In the genomic region with DNA sequence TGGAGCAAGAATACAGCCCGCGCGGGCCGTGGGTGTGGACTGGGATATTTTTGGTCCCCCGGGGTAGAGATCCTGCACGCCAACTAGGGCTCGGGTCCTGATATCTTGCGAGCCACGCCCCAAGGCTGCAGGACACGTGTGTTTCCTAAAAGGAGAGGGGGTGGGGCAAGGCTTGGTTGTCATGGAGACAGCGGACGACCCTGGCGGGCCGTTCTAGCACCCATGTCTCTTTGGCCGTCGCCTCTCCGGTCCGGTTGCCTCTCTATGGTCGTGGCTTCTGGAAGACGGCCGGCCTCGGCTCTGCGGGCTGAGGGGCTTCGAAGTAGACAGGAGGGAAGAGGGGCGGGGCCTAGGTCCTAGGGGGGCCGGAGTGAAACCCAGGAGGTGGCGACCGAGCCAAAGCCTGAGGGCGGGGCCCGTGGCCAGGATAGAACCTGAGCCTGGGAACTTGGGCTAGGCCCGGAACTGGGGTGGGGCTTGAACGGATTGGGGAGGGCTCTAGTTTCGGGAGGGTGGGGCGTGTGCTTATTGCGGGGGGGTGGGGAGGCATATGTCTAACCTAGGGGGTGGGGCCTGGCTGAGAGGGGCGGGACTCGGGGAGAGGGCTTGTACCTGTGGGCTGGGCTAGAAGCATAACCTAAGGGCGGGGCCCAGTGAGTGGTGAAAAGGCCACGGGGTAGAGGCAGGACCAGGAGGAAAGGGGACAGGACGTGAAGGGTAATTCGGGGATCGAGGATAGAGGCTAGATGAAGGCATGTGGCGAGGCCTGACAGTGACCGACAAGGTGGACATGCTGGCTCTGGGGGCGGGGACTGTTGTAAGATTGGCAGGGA, we compare ENCODE assay signal across 8 cellular contexts. TPM values are rescaled to one million over a fixed set of nuclear protein-coding genes. Genes with fewer than 3 reads are reported as not detected.
A peak's percentile ranks its signal among the peaks of the same experiment; 100 is the strongest.
DNase-seq lines count a peak whose midpoint lies in the region; ATAC-seq, FAIRE-seq and TF ChIP-seq lines count a peak whose summit lies in the region.

No MANE protein-coding gene starts in this region.

- peak overlapping the region; percentile 91 for H3K27ac Mint-ChIP-seq in activated CD4-positive, alpha-beta T cell treated with anti-CD3 and anti-CD28 coated beads, Interleukin-2, amount 10 ng/mL, durations not matched to agents 7 days and 5 days

- no peaks in the 10 kb centered on the region for H3K36me3 Mint-ChIP-seq in activated CD4-positive, alpha-beta T cell treated with anti-CD3 and anti-CD28 coated beads, Interleukin-2, amount 10 ng/mL, durations not matched to agents 7 days and 5 days (ENCODE audit: low read depth)

- H3K36me3 ChIP-seq in HepG2 (replicated peaks in 1 of 2; ENCODE audit: control insufficient read depth in 1 of 2, insufficient read depth in 2 of 2, low read length in 2 of 2): peaks cover 0 to 2% of the 10 kb centered on the region in 2 experiments; a peak in 1 of 5 replicates

- peak overlapping the region; percentile 84 to 97 for H3K27ac ChIP-seq in coronary artery
- H3K27ac ChIP-seq in HepG2 (ENCODE audit: extremely low read length, insufficient read depth, low read length): peak overlapping the region; percentile 69

- peaks cover 0 to 10% of the 10 kb centered on the region in 2 experiments; a peak in 2 of 5 replicates for H3K27me3 ChIP-seq in HepG2 (ENCODE audit: control insufficient read depth in 1 of 2, insufficient read depth in 2 of 2, low read length in 2 of 2)

- FAIRE-seq in HepG2 (lab: Jason Lieb, UNC): no peak

- H3K4me3 ChIP-seq in coronary artery (peak overlapping the region; percentile 84), HepG2 (replicated peaks in 1 of 3; ENCODE audit: insufficient read depth in 1 of 3, low read depth in 2 of 3, low read length in 3 of 3) (peak overlapping the region; percentile 71 to 85 (median 71))

- BruUV-seq in HepG2 (replicated peaks; lab: Mats Ljungman, UMichigan): no TSS peak

- 0% methylated on average over 21 of the region's 45 CpGs for WGBS in HepG2 (ENCODE audit: low lambda C conversion rate)

- DNase-seq in AG08396 (ENCODE audit: low spot score): peak; percentile 89
- DNase-seq in NCI-H524 (lab: John Stamatoyannopoulos, UW): peak; percentile 98 to 99
- peak; percentile 94 for DNase-seq in activated CD4-positive, alpha-beta T cell treated with anti-CD3 and anti-CD28 coated beads, Interleukin-2, amount 10 ng/mL, durations not matched to agents 7 days and 5 days
- peak; percentile 100 for DNase-seq in coronary artery (ENCODE audit: low spot score)
- peak; percentile 87 for DNase-seq in HepG2 (ENCODE audit: low spot score)
- peak; percentile 92 for DNase-seq in stimulated activated CD4-positive, alpha-beta T cell treated with anti-CD3 and anti-CD28 coated beads, Interleukin-2, amount 100 ng/mL, for 4 hours (ENCODE audit: low read depth)

- TF ChIP-seq CTCF in coronary artery (IDR thresholded peaks at IDR 0.05) (no peak), HepG2 (CRISPR knock-in tag; IDR thresholded peaks at IDR 0.05) (peak; percentile 7; the same call in 1 of the 2 replicates)

- peaks cover 8% of the 10 kb centered on the region for H3K27me3 Mint-ChIP-seq in activated CD4-positive, alpha-beta T cell treated with anti-CD3 and anti-CD28 coated beads, Interleukin-2, amount 10 ng/mL, durations not matched to agents 7 days and 5 days

- CTCF ChIA-PET in activated CD4-positive, alpha-beta T cell treated with anti-CD3 and anti-CD28 coated beads, Interleukin-2, amount 10 ng/mL, durations not matched to agents 7 days and 5 days (lab: Charles Lee): interaction anchor here (1.2 kb wide), 1 partner anchor 15 kb away, joined by 3 read pairs; no protein-coding TSS in a partner anchor
- CTCF ChIA-PET in HepG2 (lab: Yijun Ruan, JAX; ENCODE audit: low intra/inter-chr PET ratio, low total read pairs): no interaction called here

- intact Hi-C loops in HepG2 (cut with micrococcal nuclease; ENCODE audit: unreplicated experiment): loop anchor here (10.0 kb wide), 1 partner anchor 125 kb away; no protein-coding TSS in a partner anchor

- H3K4me1 ChIP-seq in HepG2 (ENCODE audit: insufficient read depth, low read length): peaks cover 58% of the 10 kb centered on the region

- peak; percentile 56 for ATAC-seq in GM18907 (IDR thresholded peaks at IDR 0.05; ENCODE audit: unreplicated experiment)
- peak; percentile 69 for ATAC-seq in HG03159 (IDR thresholded peaks at IDR 0.05; ENCODE audit: unreplicated experiment)
- peak; percentile 75 for ATAC-seq in HepG2

- H3K4me1 Mint-ChIP-seq in activated CD4-positive, alpha-beta T cell treated with anti-CD3 and anti-CD28 coated beads, Interleukin-2, amount 10 ng/mL, durations not matched to agents 7 days and 5 days: peaks cover 32% of the 10 kb centered on the region

- TF ChIP-seq POLR2A in HepG2 (IDR thresholded peaks at IDR 0.05; ENCODE audit: insufficient read depth in 1 of 2, low read depth in 2 of 2, low read length in 2 of 2): peak in 1 of 2 experiments; percentile 42; a peak in 1 of 4 replicates

- no peaks in the 10 kb centered on the region for H3K9me3 Mint-ChIP-seq in activated CD4-positive, alpha-beta T cell treated with anti-CD3 and anti-CD28 coated beads, Interleukin-2, amount 10 ng/mL, durations not matched to agents 7 days and 5 days

- POLR2A ChIA-PET in activated CD4-positive, alpha-beta T cell treated with anti-CD3 and anti-CD28 coated beads, Interleukin-2, amount 10 ng/mL, durations not matched to agents 7 days and 5 days (lab: Charles Lee): interaction anchor here (0.6 kb wide), 1 partner anchor 447 kb away, joined by 4 read pairs; no protein-coding TSS in a partner anchor
- POLR2A ChIA-PET in HepG2 (lab: Yijun Ruan, JAX): interaction anchor here (0.9 to 2.0 kb wide), 4 partner anchors 29 to 64 kb away, joined by 3 to 5 read pairs (median 4); partner anchors contain the start of genes BST2 and PGLS

- in situ Hi-C loops in HepG2 (cut with HindIII; ENCODE audit: extremely low pct_ligation_motif_present, low pct_unique_long_range_greater_than_20kb): no loop called here

- H3K9me3 ChIP-seq in HepG2 (ENCODE audit: low read length): no peaks in the 10 kb centered on the region

- peaks cover 8% of the 10 kb centered on the region for H3K79me2 ChIP-seq in HepG2 (ENCODE audit: insufficient read depth, low read length)

- no peaks in the 10 kb centered on the region for H4K20me1 ChIP-seq in HepG2 (ENCODE audit: insufficient read depth, low read length)

- H2AFZ ChIP-seq in HepG2 (ENCODE audit: low read length): peak overlapping the region; percentile 87

- TF ChIP-seq EP300 in HepG2 (IDR thresholded peaks at IDR 0.05; ENCODE audit: low read depth in 2 of 2, low read length in 2 of 2): no peak
- TF ChIP-seq EP300 in HepG2 (CRISPR knock-in tag; IDR thresholded peaks at IDR 0.05; ENCODE audit: borderline replicate concordance): no peak

- peak overlapping the region; percentile 87 for H3K4me3 Mint-ChIP-seq in activated CD4-positive, alpha-beta T cell treated with anti-CD3 and anti-CD28 coated beads, Interleukin-2, amount 10 ng/mL, durations not matched to agents 7 days and 5 days

- H3K4me2 ChIP-seq in HepG2 (ENCODE audit: low read depth, low read length): peak overlapping the region; percentile 98

- TF ChIP-seq RAD21 in HepG2 (CRISPR knock-in tag; IDR thresholded peaks at IDR 0.05): no peak

- peak overlapping the region; percentile 66 for H3K9ac ChIP-seq in HepG2 (ENCODE audit: insufficient read depth, low read depth, low read length)

RNA-seq across cellular contexts. Expression of gene SLC27A1, which starts 0.7 kb away (rescaled TPM):
- total RNA-seq in activated CD4-positive, alpha-beta T cell treated with anti-CD3 and anti-CD28 coated beads, Interleukin-2, amount 10 ng/mL, durations not matched to agents 7 days and 5 days: 1 to 10 TPM; 2.1 to 2.8 TPM
- total RNA-seq in HepG2 (2016; rRNA removed; fragmentation: Illumina TruSeq; extraction: Trizol): 1.7 and 4.1 TPM in 2 replicates
- 0.71 and 0.79 TPM in 2 replicates for total RNA-seq in HepG2 (2016; cell fraction: cytosol; rRNA removed; fragmentation: Illumina TruSeq; extraction: Trizol; ENCODE audit: low read depth)
- 1.7 and 4.7 TPM in 2 replicates for total RNA-seq in HepG2 (2016; cell fraction: insoluble cytoplasmic fraction; rRNA removed; fragmentation: Illumina TruSeq; extraction: Trizol)
- total RNA-seq in HepG2 (2016; cell fraction: membrane; rRNA removed; fragmentation: Illumina TruSeq; extraction: Trizol): 1.8 and 2.2 TPM in 2 replicates
- total RNA-seq in HepG2 (2016; cell fraction: nucleus; rRNA removed; fragmentation: Illumina TruSeq; extraction: Trizol): 4.2 and 7.1 TPM in 2 replicates
- polyA plus RNA-seq in HepG2 (2011; rRNA removed): 8.7 and 8.8 TPM in 2 replicates
- 5.6 and 8.5 TPM in 2 replicates for polyA plus RNA-seq in HepG2 (2011; cell fraction: cytosol; rRNA removed)
- 30.2 and 36.7 TPM in 2 replicates for polyA plus RNA-seq in HepG2 (2011; cell fraction: nucleus; rRNA removed)
- 4.1 and 6.3 TPM in 2 replicates for polyA plus RNA-seq in HepG2 (2012)
- polyA plus RNA-seq in HepG2 (2016; cell fraction: cytosol; fragmentation: Illumina TruSeq; extraction: Trizol; ENCODE audit: low read depth): 0.52 and 0.53 TPM in 2 replicates
- polyA plus RNA-seq in HepG2 (2016; cell fraction: insoluble cytoplasmic fraction; fragmentation: Illumina TruSeq; extraction: Trizol; ENCODE audit: low read depth): 1.3 and 1.7 TPM in 2 replicates
- 0.94 and 1.2 TPM in 2 replicates for polyA plus RNA-seq in HepG2 (2016; cell fraction: membrane; fragmentation: Illumina TruSeq; extraction: Trizol; ENCODE audit: low read depth)
- 9.9 and 10.8 TPM in 2 replicates for polyA plus RNA-seq in HepG2 (2016; cell fraction: nucleus; fragmentation: Illumina TruSeq; extraction: Trizol; ENCODE audit: insufficient read depth, low read depth)
- polyA minus RNA-seq in HepG2 (2011; rRNA and poly(A)+ RNA removed; ENCODE audit: low replicate concordance): 1.1 and 18.4 TPM in 2 replicates
- polyA minus RNA-seq in HepG2 (2011; cell fraction: cytosol; rRNA and poly(A)+ RNA removed): 7.5 and 11.5 TPM in 2 replicates
- 5.5 and 9.3 TPM in 2 replicates for polyA minus RNA-seq in HepG2 (2011; cell fraction: nucleus; rRNA and poly(A)+ RNA removed)

RNA-seq across cellular contexts. Expression of gene NXNL1, which starts 8.9 kb away (rescaled TPM):
- total RNA-seq in activated CD4-positive, alpha-beta T cell treated with anti-CD3 and anti-CD28 coated beads, Interleukin-2, amount 10 ng/mL, durations not matched to agents 7 days and 5 days: not detected
- not detected in 2 replicates for total RNA-seq in HepG2 (2016; rRNA removed; fragmentation: Illumina TruSeq; extraction: Trizol)
- not detected in 2 replicates for total RNA-seq in HepG2 (2016; cell fraction: cytosol; rRNA removed; fragmentation: Illumina TruSeq; extraction: Trizol; ENCODE audit: low read depth)
- not detected in 2 replicates for total RNA-seq in HepG2 (2016; cell fraction: insoluble cytoplasmic fraction; rRNA removed; fragmentation: Illumina TruSeq; extraction: Trizol)
- not detected in 2 replicates for total RNA-seq in HepG2 (2016; cell fraction: membrane; rRNA removed; fragmentation: Illumina TruSeq; extraction: Trizol)
- total RNA-seq in HepG2 (2016; cell fraction: nucleus; rRNA removed; fragmentation: Illumina TruSeq; extraction: Trizol): not detected in 2 replicates
- not detected in 2 replicates for polyA plus RNA-seq in HepG2 (2011; rRNA removed)
- polyA plus RNA-seq in HepG2 (2011; cell fraction: cytosol; rRNA removed): not detected in 2 replicates
- polyA plus RNA-seq in HepG2 (2011; cell fraction: nucleus; rRNA removed): not detected in 2 replicates
- not detected in 2 replicates for polyA plus RNA-seq in HepG2 (2012)
- polyA plus RNA-seq in HepG2 (2016; cell fraction: cytosol; fragmentation: Illumina TruSeq; extraction: Trizol; ENCODE audit: low read depth): not detected in 2 replicates
- polyA plus RNA-seq in HepG2 (2016; cell fraction: insoluble cytoplasmic fraction; fragmentation: Illumina TruSeq; extraction: Trizol; ENCODE audit: low read depth): not detected in 2 replicates
- polyA plus RNA-seq in HepG2 (2016; cell fraction: membrane; fragmentation: Illumina TruSeq; extraction: Trizol; ENCODE audit: low read depth): not detected in 2 replicates
- polyA plus RNA-seq in HepG2 (2016; cell fraction: nucleus; fragmentation: Illumina TruSeq; extraction: Trizol; ENCODE audit: insufficient read depth, low read depth): not detected in 2 replicates
- not detected in 2 replicates for polyA minus RNA-seq in HepG2 (2011; rRNA and poly(A)+ RNA removed; ENCODE audit: low replicate concordance)
- polyA minus RNA-seq in HepG2 (2011; cell fraction: cytosol; rRNA and poly(A)+ RNA removed): not detected in 2 replicates
- polyA minus RNA-seq in HepG2 (2011; cell fraction: nucleus; rRNA and poly(A)+ RNA removed): not detected in 2 replicates

RNA-seq across cellular contexts. Expression of gene TMEM221, which starts 21.1 kb away (rescaled TPM):
- not detected for total RNA-seq in activated CD4-positive, alpha-beta T cell treated with anti-CD3 and anti-CD28 coated beads, Interleukin-2, amount 10 ng/mL, durations not matched to agents 7 days and 5 days
- total RNA-seq in HepG2 (2016; rRNA removed; fragmentation: Illumina TruSeq; extraction: Trizol): 0.55 and 0.77 TPM in 2 replicates
- 0.51 and 0.53 TPM in 2 replicates for total RNA-seq in HepG2 (2016; cell fraction: cytosol; rRNA removed; fragmentation: Illumina TruSeq; extraction: Trizol; ENCODE audit: low read depth)
- 0.39 and 0.50 TPM in 2 replicates for total RNA-seq in HepG2 (2016; cell fraction: insoluble cytoplasmic fraction; rRNA removed; fragmentation: Illumina TruSeq; extraction: Trizol)
- 0.46 and 0.62 TPM in 2 replicates for total RNA-seq in HepG2 (2016; cell fraction: membrane; rRNA removed; fragmentation: Illumina TruSeq; extraction: Trizol)
- total RNA-seq in HepG2 (2016; cell fraction: nucleus; rRNA removed; fragmentation: Illumina TruSeq; extraction: Trizol): 0.94 and 1.4 TPM in 2 replicates
- polyA plus RNA-seq in HepG2 (2011; rRNA removed): 0.27 and 0.33 TPM in 2 replicates
- polyA plus RNA-seq in HepG2 (2011; cell fraction: cytosol; rRNA removed): 0.19 and 0.24 TPM in 2 replicates
- polyA plus RNA-seq in HepG2 (2011; cell fraction: nucleus; rRNA removed): 0.61 and 0.64 TPM in 2 replicates
- 0.43 and 0.50 TPM in 2 replicates for polyA plus RNA-seq in HepG2 (2012)
- polyA plus RNA-seq in HepG2 (2016; cell fraction: cytosol; fragmentation: Illumina TruSeq; extraction: Trizol; ENCODE audit: low read depth): 0.25 and 0.32 TPM in 2 replicates
- 0.28 and 0.31 TPM in 2 replicates for polyA plus RNA-seq in HepG2 (2016; cell fraction: insoluble cytoplasmic fraction; fragmentation: Illumina TruSeq; extraction: Trizol; ENCODE audit: low read depth)
- polyA plus RNA-seq in HepG2 (2016; cell fraction: membrane; fragmentation: Illumina TruSeq; extraction: Trizol; ENCODE audit: low read depth): 0.24 and 0.40 TPM in 2 replicates
- polyA plus RNA-seq in HepG2 (2016; cell fraction: nucleus; fragmentation: Illumina TruSeq; extraction: Trizol; ENCODE audit: insufficient read depth, low read depth): 1.3 and 2.0 TPM in 2 replicates
- polyA minus RNA-seq in HepG2 (2011; rRNA and poly(A)+ RNA removed; ENCODE audit: low replicate concordance): 0.14 and 0.36 TPM in 2 replicates
- not detected in 2 replicates for polyA minus RNA-seq in HepG2 (2011; cell fraction: cytosol; rRNA and poly(A)+ RNA removed)
- polyA minus RNA-seq in HepG2 (2011; cell fraction: nucleus; rRNA and poly(A)+ RNA removed): 0.52 TPM in 1 of 2 replicates, not detected in the other

RNA-seq across cellular contexts. Expression of gene PGLS, which starts 41.9 kb away (rescaled TPM):
- total RNA-seq in activated CD4-positive, alpha-beta T cell treated with anti-CD3 and anti-CD28 coated beads, Interleukin-2, amount 10 ng/mL, durations not matched to agents 7 days and 5 days: 10 to 100 TPM; 81.8 to 93.0 TPM
- 33.8 and 36.7 TPM in 2 replicates for total RNA-seq in HepG2 (2016; rRNA removed; fragmentation: Illumina TruSeq; extraction: Trizol)
- total RNA-seq in HepG2 (2016; cell fraction: cytosol; rRNA removed; fragmentation: Illumina TruSeq; extraction: Trizol; ENCODE audit: low read depth): 28.7 and 30.6 TPM in 2 replicates
- 31.6 and 33.6 TPM in 2 replicates for total RNA-seq in HepG2 (2016; cell fraction: insoluble cytoplasmic fraction; rRNA removed; fragmentation: Illumina TruSeq; extraction: Trizol)
- total RNA-seq in HepG2 (2016; cell fraction: membrane; rRNA removed; fragmentation: Illumina TruSeq; extraction: Trizol): 36.0 and 41.5 TPM in 2 replicates
- 18.4 and 23.5 TPM in 2 replicates for total RNA-seq in HepG2 (2016; cell fraction: nucleus; rRNA removed; fragmentation: Illumina TruSeq; extraction: Trizol)
- polyA plus RNA-seq in HepG2 (2011; rRNA removed): 43.8 and 49.1 TPM in 2 replicates
- 33.3 and 59.8 TPM in 2 replicates for polyA plus RNA-seq in HepG2 (2011; cell fraction: cytosol; rRNA removed)
- polyA plus RNA-seq in HepG2 (2011; cell fraction: nucleus; rRNA removed): 74.2 and 74.7 TPM in 2 replicates
- 26.9 and 37.3 TPM in 2 replicates for polyA plus RNA-seq in HepG2 (2012)
- polyA plus RNA-seq in HepG2 (2016; cell fraction: cytosol; fragmentation: Illumina TruSeq; extraction: Trizol; ENCODE audit: low read depth): 48.8 and 52.7 TPM in 2 replicates
- polyA plus RNA-seq in HepG2 (2016; cell fraction: insoluble cytoplasmic fraction; fragmentation: Illumina TruSeq; extraction: Trizol; ENCODE audit: low read depth): 50.4 and 56.4 TPM in 2 replicates
- 55.3 and 57.7 TPM in 2 replicates for polyA plus RNA-seq in HepG2 (2016; cell fraction: membrane; fragmentation: Illumina TruSeq; extraction: Trizol; ENCODE audit: low read depth)
- 47.8 and 49.3 TPM in 2 replicates for polyA plus RNA-seq in HepG2 (2016; cell fraction: nucleus; fragmentation: Illumina TruSeq; extraction: Trizol; ENCODE audit: insufficient read depth, low read depth)
- polyA minus RNA-seq in HepG2 (2011; rRNA and poly(A)+ RNA removed; ENCODE audit: low replicate concordance): 83.1 and 129 TPM in 2 replicates
- 36.2 and 38.6 TPM in 2 replicates for polyA minus RNA-seq in HepG2 (2011; cell fraction: cytosol; rRNA and poly(A)+ RNA removed)
- polyA minus RNA-seq in HepG2 (2011; cell fraction: nucleus; rRNA and poly(A)+ RNA removed): 19.7 and 23.1 TPM in 2 replicates

RNA-seq across cellular contexts. Expression of gene MVB12A, which starts 49.7 kb away (rescaled TPM):
- total RNA-seq in activated CD4-positive, alpha-beta T cell treated with anti-CD3 and anti-CD28 coated beads, Interleukin-2, amount 10 ng/mL, durations not matched to agents 7 days and 5 days: 10 to 100 TPM; 33.5 to 44.5 TPM
- total RNA-seq in HepG2 (2016; rRNA removed; fragmentation: Illumina TruSeq; extraction: Trizol): 31.8 and 36.1 TPM in 2 replicates
- 30.1 and 30.6 TPM in 2 replicates for total RNA-seq in HepG2 (2016; cell fraction: cytosol; rRNA removed; fragmentation: Illumina TruSeq; extraction: Trizol; ENCODE audit: low read depth)
- 30.0 and 39.0 TPM in 2 replicates for total RNA-seq in HepG2 (2016; cell fraction: insoluble cytoplasmic fraction; rRNA removed; fragmentation: Illumina TruSeq; extraction: Trizol)
- total RNA-seq in HepG2 (2016; cell fraction: membrane; rRNA removed; fragmentation: Illumina TruSeq; extraction: Trizol): 33.0 and 34.1 TPM in 2 replicates
- total RNA-seq in HepG2 (2016; cell fraction: nucleus; rRNA removed; fragmentation: Illumina TruSeq; extraction: Trizol): 18.9 and 22.8 TPM in 2 replicates
- 35.7 and 37.3 TPM in 2 replicates for polyA plus RNA-seq in HepG2 (2011; rRNA removed)
- polyA plus RNA-seq in HepG2 (2011; cell fraction: cytosol; rRNA removed): 26.1 and 39.6 TPM in 2 replicates
- polyA plus RNA-seq in HepG2 (2011; cell fraction: nucleus; rRNA removed): 45.3 and 45.4 TPM in 2 replicates
- polyA plus RNA-seq in HepG2 (2012): 14.4 and 20.3 TPM in 2 replicates
- polyA plus RNA-seq in HepG2 (2016; cell fraction: cytosol; fragmentation: Illumina TruSeq; extraction: Trizol; ENCODE audit: low read depth): 28.7 and 28.8 TPM in 2 replicates
- polyA plus RNA-seq in HepG2 (2016; cell fraction: insoluble cytoplasmic fraction; fragmentation: Illumina TruSeq; extraction: Trizol; ENCODE audit: low read depth): 35.0 and 39.7 TPM in 2 replicates
- 28.9 and 34.5 TPM in 2 replicates for polyA plus RNA-seq in HepG2 (2016; cell fraction: membrane; fragmentation: Illumina TruSeq; extraction: Trizol; ENCODE audit: low read depth)
- 45.9 and 46.3 TPM in 2 replicates for polyA plus RNA-seq in HepG2 (2016; cell fraction: nucleus; fragmentation: Illumina TruSeq; extraction: Trizol; ENCODE audit: insufficient read depth, low read depth)
- polyA minus RNA-seq in HepG2 (2011; rRNA and poly(A)+ RNA removed; ENCODE audit: low replicate concordance): 24.7 and 47.5 TPM in 2 replicates
- polyA minus RNA-seq in HepG2 (2011; cell fraction: cytosol; rRNA and poly(A)+ RNA removed): 10.8 and 16.3 TPM in 2 replicates
- 13.8 and 16.9 TPM in 2 replicates for polyA minus RNA-seq in HepG2 (2011; cell fraction: nucleus; rRNA and poly(A)+ RNA removed)

Comparison
In these comparisons a context has a peak if more than half of its experiments do, and no peak if none do; other contexts are left out.
1. Peak in every context shown above with its lines: DNase-seq, ATAC-seq, H3K4me3 ChIP-seq and H3K27ac ChIP-seq.